Comparison of ENCODE assay signal across 21 cellular contexts in genomic region chr17:74813793-74814192, GRCh38. TPM values are rescaled to one million over a fixed set of nuclear protein-coding genes. Genes with fewer than 3 reads are reported as not detected.
DNase-seq lines count a peak whose midpoint lies in the region; ATAC-seq, FAIRE-seq and TF ChIP-seq lines count a peak whose summit lies in the region.
"Had no signal": no experiment of that assay in that cellular context is flagged by ENCODE, and none has a peak within 500 bp of the region (broad histone marks: within the 10 kb centered on the region; RNA-seq: fewer than 3 reads in every experiment).

No MANE protein-coding gene starts in this region.

- H3K36me3 Mint-ChIP-seq in nephron progenitor cell (ENCODE audit: low read depth) = peaks cover 11% of the 10 kb centered on the region

- H3K27me3 ChIP-seq in bronchial epithelial cell (ENCODE audit: control insufficient read depth, insufficient read depth, low read length) = no peaks in the 10 kb centered on the region
- H3K27me3 ChIP-seq: BE2C, Peyer's patch, SJSA1 had no signal

- TF ChIP-seq RAD21 in A549 (conservative IDR thresholded peaks at IDR 0.05 in 1 of 2, IDR thresholded peaks at IDR 0.05 in 1 of 2) = no peak

- no peaks in the 10 kb centered on the region for H3K9me3 ChIP-seq in A549
- H3K9me3 ChIP-seq: BE2C, Peyer's patch, SJSA1 had no signal

- no peaks in the 10 kb centered on the region for H3K4me1 ChIP-seq in A549
- H3K4me1 ChIP-seq: BE2C, Peyer's patch had no signal

- H3K27me3 Mint-ChIP-seq in nephron progenitor cell (ENCODE audit: low read depth, poor library complexity) = peaks cover 10% of the 10 kb centered on the region
- H3K27me3 Mint-ChIP-seq: CD4-positive, alpha-beta memory T cell had no signal

- TF ChIP-seq POLR2A in A549 (IDR thresholded peaks at IDR 0.05; ENCODE audit: low read length) = no peak

- no peak overlapping the region for H3K4me2 ChIP-seq in A549

- no peak for FAIRE-seq in A549 (lab: Jason Lieb, UNC)
- FAIRE-seq in bronchial epithelial cell (lab: Jason Lieb, UNC) = peak; percentile 58
- FAIRE-seq in HTR-8/SVneo (lab: Jason Lieb, UNC) = no peak
- FAIRE-seq: GM12891 had no signal

- POLR2A ChIA-PET in A549 (lab: Yijun Ruan, JAX) = no interaction called here

- peak overlapping the region; percentile 13 for H3K4me3 Mint-ChIP-seq in nephron progenitor cell
- H3K4me3 Mint-ChIP-seq: CD4-positive, alpha-beta memory T cell had no signal

- CTCF ChIA-PET in A549 (lab: Yijun Ruan, JAX) = interaction anchor here (1.1 to 53.6 kb wide), 5 partner anchors 10 to 77 kb away, joined by 3 to 1302 read pairs (median 8); partner anchors contain the start of genes FDXR, GRIN2C and RAB37

- peaks cover 2% of the 10 kb centered on the region for H3K36me3 ChIP-seq in bronchial epithelial cell (ENCODE audit: control insufficient read depth, insufficient read depth, low read length)

- no peak overlapping the region for H3K27ac Mint-ChIP-seq in nephron progenitor cell
- H3K27ac Mint-ChIP-seq: CD4-positive, alpha-beta memory T cell had no signal

- 77% methylated on average over 4 of the region's 4 CpGs for WGBS in A549 (ENCODE audit: missing lambda C conversion rate)

- peaks cover 79% of the 10 kb centered on the region for H3K4me1 Mint-ChIP-seq in nephron progenitor cell

- H3K9me3 Mint-ChIP-seq in nephron progenitor cell = no peaks in the 10 kb centered on the region
- H3K9me3 Mint-ChIP-seq: CD4-positive, alpha-beta memory T cell had no signal

- TF ChIP-seq CTCF in A549 (IDR thresholded peaks at IDR 0.05) (no peak), bronchial epithelial cell (IDR thresholded peaks at IDR 0.05; ENCODE audit: insufficient read depth, low read length, severe bottlenecking) (no peak), nephron progenitor cell (IDR thresholded peaks at IDR 0.05) (no peak)

- no peak overlapping the region for H3K27ac ChIP-seq in A549
- H3K27ac ChIP-seq: Peyer's patch, SJSA1 had no signal

- H3K4me3 ChIP-seq in A549 (no peak overlapping the region), bronchial epithelial cell (ENCODE audit: low read depth, low read length) (no peak overlapping the region)
- H3K4me3 ChIP-seq: Peyer's patch, SJSA1 had no signal

- ATAC-seq in A549 = no peak

- DNase-seq in A549 (ENCODE audit: low read depth in 1 of 2, low spot score in 1 of 2) (no peak), CD1c-positive myeloid dendritic cell (ENCODE audit: extremely low spot score) (peak; percentile 60), bronchial epithelial cell (ENCODE audit: low read depth) (no peak), nephron progenitor cell (no peak), HTR-8/SVneo (ENCODE audit: insufficient read length, low spot score) (no peak), NCI-H187 treated with DMSO at 0.1 percent for 48 hours (lab: John Stamatoyannopoulos, UW) (no peak), COLO829 (ENCODE audit: low spot score) (no peak)
- DNase-seq: BE2C; CD4-positive, alpha-beta memory T cell; KBM-7; NCI-H1105; NCI-H146; NCI-H2029 treated with DMSO at 0.1 percent for 48 hours; NCI-H2171; NCI-H345; NCI-H774; NK-92 treated with Interleukin-12 subunit alpha and Interleukin-12 subunit beta, amount 100 ng/mL, for 24 hours; Peyer's patch had no signal

- TF ChIP-seq EP300 in A549 (IDR thresholded peaks at IDR 0.05) = no peak

TF ChIP-seq in A549, 52 proteins besides CTCF, POLR2A, EP300 and RAD21:
- TF ChIP-seq MAFK (IDR thresholded peaks at IDR 0.05; ENCODE audit: partially characterized antibody) = peak; percentile 39
- TF ChIP-seq ATOH8 (CRISPR knock-in tag; IDR thresholded peaks at IDR 0.05; ENCODE audit: low read depth) = no peak

RNA-seq across cellular contexts. Expression of gene NAT9, which starts 37.6 kb away (rescaled TPM):
- 42.9 and 43.4 TPM in 2 replicates for polyA plus RNA-seq in A549 (2011; rRNA removed)
- 46.5 and 51.1 TPM in 2 replicates for polyA plus RNA-seq in A549 (2012; cell fraction: cytosol; rRNA removed)
- polyA plus RNA-seq in A549 (2012; cell fraction: nucleus; rRNA removed) = 195 and 238 TPM in 2 replicates
- 63.7 to 74.3 TPM (median 71.4 TPM) in 3 replicates for polyA plus RNA-seq in A549 (2017; fragmentation: RNase III; extraction: RNeasy Plus Mini Kit Qiagen cat#74134 plus additional on column Dnase treatment)
- 48.7 and 56.5 TPM in 2 replicates for polyA minus RNA-seq in A549 (2011; rRNA and poly(A)+ RNA removed)
- total RNA-seq in bronchial epithelial cell = 35.8 and 64.5 TPM in 2 replicates

RNA-seq across cellular contexts. Expression of gene GRIN2C, which starts 45.9 kb away (rescaled TPM):
- 0.15 and 0.17 TPM in 2 replicates for polyA plus RNA-seq in A549 (2011; rRNA removed)
- 0.16 and 0.21 TPM in 2 replicates for polyA plus RNA-seq in A549 (2012; cell fraction: cytosol; rRNA removed)
- 2.9 and 3.4 TPM in 2 replicates for polyA plus RNA-seq in A549 (2012; cell fraction: nucleus; rRNA removed)
- polyA plus RNA-seq in A549 (2017; fragmentation: RNase III; extraction: RNeasy Plus Mini Kit Qiagen cat#74134 plus additional on column Dnase treatment) = 0.28 to 0.77 TPM (median 0.40 TPM) in 3 replicates
- polyA minus RNA-seq in A549 (2011; rRNA and poly(A)+ RNA removed) = 0.24 and 0.45 TPM in 2 replicates
- under 0.01 and 0.13 TPM in 2 replicates for total RNA-seq in bronchial epithelial cell
- total RNA-seq: H7, SJSA1 had no signal
- polyA plus RNA-seq: CD4-positive, alpha-beta memory T cell had no signal

RNA-seq across cellular contexts. Expression of gene FDXR, which starts 59.0 kb away (rescaled TPM):
- polyA plus RNA-seq in A549 (2011; rRNA removed) (32.5 and 33.0 TPM in 2 replicates), A549 (2017; fragmentation: RNase III; extraction: RNeasy Plus Mini Kit Qiagen cat#74134 plus additional on column Dnase treatment) (43.3 to 51.8 TPM (median 44.5 TPM) in 3 replicates)
- 50.7 and 61.9 TPM in 2 replicates for polyA plus RNA-seq in A549 (2012; cell fraction: cytosol; rRNA removed)
- 91.7 and 96.4 TPM in 2 replicates for polyA plus RNA-seq in A549 (2012; cell fraction: nucleus; rRNA removed)
- 21.3 and 32.0 TPM in 2 replicates for polyA minus RNA-seq in A549 (2011; rRNA and poly(A)+ RNA removed)
- total RNA-seq in bronchial epithelial cell = 30.8 and 49.5 TPM in 2 replicates
